In genomic region chr6:56890683-56891429, GRCh38 we compare ENCODE assay signal across 8 cellular contexts.
DNase-seq lines count a peak whose midpoint lies in the region; ATAC-seq and TF ChIP-seq lines count a peak whose summit lies in the region.

No MANE protein-coding gene starts in this region.

- TF ChIP-seq EP300 in esophagus muscularis mucosa (IDR thresholded peaks at IDR 0.05) = no peak

- no peak overlapping the region for H3K4me3 ChIP-seq in esophagus muscularis mucosa
- H3K4me3 ChIP-seq in tibial artery = no peak overlapping the region

- H3K27ac ChIP-seq in esophagus muscularis mucosa (replicated peaks in 1 of 4) (peak overlapping the region; percentile 66 to 75 (median 70)), tibial artery (peak overlapping the region; percentile 19 to 79)

- TF ChIP-seq CTCF in esophagus muscularis mucosa (IDR thresholded peaks at IDR 0.05) (no peak), tibial artery (IDR thresholded peaks at IDR 0.05) (no peak)

- intact Hi-C loops in esophagus muscularis mucosa (cut with DNase I) = loop anchor here (10.0 kb wide), 1 partner anchor 284 kb away; the partner anchor contains the start of gene BAG2
- intact Hi-C loops in tibial artery (cut with DNase I; ENCODE audit: low total_unique reads) = no loop called here
- intact Hi-C loops in posterior cingulate gyrus (cut with DNase I) = no loop called here

- no peaks in the 10 kb centered on the region for H3K9me3 ChIP-seq in esophagus muscularis mucosa
- H3K9me3 ChIP-seq in tibial artery = no peaks in the 10 kb centered on the region

- TF ChIP-seq POLR2A in esophagus muscularis mucosa (IDR thresholded peaks at IDR 0.05; ENCODE audit: low read depth) = no peak

- 64% methylated on average over 8 of the region's 8 CpGs for WGBS in esophagus muscularis mucosa

- H3K36me3 ChIP-seq in esophagus muscularis mucosa = no peaks in the 10 kb centered on the region
- no peaks in the 10 kb centered on the region for H3K36me3 ChIP-seq in tibial artery

- peak; percentile 92 for ATAC-seq in HG02798 (IDR thresholded peaks at IDR 0.05; ENCODE audit: poor library complexity, unreplicated experiment)

- peaks cover 0 to 15% (median 11%) of the 10 kb centered on the region in 4 donors for H3K4me1 ChIP-seq in esophagus muscularis mucosa
- H3K4me1 ChIP-seq in tibial artery = peaks cover 0 to 15% (median 0%) of the 10 kb centered on the region in 4 donors

- DNase-seq in stimulated activated CD4-positive, alpha-beta T cell treated with anti-CD3 and anti-CD28 coated beads, Interleukin-15, amount 100 ng/mL, for 24 hours = peak; percentile 21
- no peak for DNase-seq in stimulated activated CD4-positive, alpha-beta T cell treated with anti-CD3 and anti-CD28 coated beads, Interleukin-2, amount 100 ng/mL, for 24 hours
- DNase-seq in NOMO-1 treated with DMSO at 0.1 percent for 48 hours (lab: John Stamatoyannopoulos, UW; ENCODE audit: unreplicated experiment) = peak; percentile 92
- no peak for DNase-seq in esophagus muscularis mucosa (ENCODE audit: extremely low spot score)
- DNase-seq in tibial artery = no peak
- DNase-seq in ecto neural progenitor cell (ENCODE audit: low spot score) = no peak
- no peak for DNase-seq in posterior cingulate gyrus

- no peaks in the 10 kb centered on the region for H3K27me3 ChIP-seq in esophagus muscularis mucosa
- H3K27me3 ChIP-seq in tibial artery = no peaks in the 10 kb centered on the region

Comparison
In these comparisons a context has a peak if more than half of its experiments do, and no peak if none do; other contexts are left out.
1. DNase-seq: peak in stimulated activated CD4-positive, alpha-beta T cell treated with anti-CD3 and anti-CD28 coated beads, Interleukin-15, amount 100 ng/mL, for 24 hours (single experiment) and NOMO-1 treated with DMSO at 0.1 percent for 48 hours (single experiment); none in stimulated activated CD4-positive, alpha-beta T cell treated with anti-CD3 and anti-CD28 coated beads, Interleukin-2, amount 100 ng/mL, for 24 hours (0 of 2), esophagus muscularis mucosa (single experiment), tibial artery (0 of 2), ecto neural progenitor cell (single experiment) and posterior cingulate gyrus (0 of 10).